In genomic region chr10:49817845-49818244, GRCh38 we compare ENCODE assay signal across 20 cellular contexts. TPM values are rescaled to one million over a fixed set of nuclear protein-coding genes. Genes with fewer than 3 reads are reported as not detected.
"Had no signal": no experiment of that assay in that cellular context is flagged by ENCODE, and none has a peak within 500 bp of the region (broad histone marks: within the 10 kb centered on the region; RNA-seq: fewer than 3 reads in every experiment).

No MANE protein-coding gene starts in this region.

- H3K27me3 ChIP-seq: brain microvascular endothelial cell, heart right ventricle, tibial artery had no signal

- H3K4me1 ChIP-seq: heart right ventricle, tibial artery had no signal

- FAIRE-seq: frontal cortex, islet of Langerhans, urothelium cell line had no signal

- ATAC-seq: activated T-cell treated with anti-CD3 and anti-CD28 coated beads, Interleukin-2, amount 50 U/mL, for 4 hours; heart right ventricle; naive thymus-derived CD4-positive, alpha-beta T cell; stimulated activated naive B cell treated with anti-CD40 and anti-IgM and Interleukin-4, amounts not matched to agents 10 μg/mL and 1 μg/mL and 100 μg/mL, for 72 hours had no signal

- H3K27ac ChIP-seq: brain microvascular endothelial cell, epithelial cell of prostate, heart right ventricle, tibial artery, WERI-Rb-1 had no signal

- H3K4me3 ChIP-seq: heart right ventricle, tibial artery had no signal

- H3K36me3 ChIP-seq: WERI-Rb-1 had no signal

- H3K9me3 ChIP-seq: tibial artery had no signal

- DNase-seq: activated CD4-positive, alpha-beta memory T cell treated with anti-CD3 and anti-CD28 coated beads, Interleukin-2, amount 10 ng/mL, durations not matched to agents 7 days and 5 days; activated CD4-positive, alpha-beta T cell treated with anti-CD3 and anti-CD28 coated beads for 4 hours; activated gamma-delta T cell treated with Interleukin-2 at 50 U/mL for 16 hours; activated T-cell treated with anti-CD3 and anti-CD28 coated beads, Interleukin-2, amount 50 U/mL, for 4 hours; amygdala; brain microvascular endothelial cell; cortex of kidney; effector memory CD4-positive, alpha-beta T cell; left colon; naive thymus-derived CD4-positive, alpha-beta T cell; stimulated activated CD4-positive, alpha-beta T cell treated with anti-CD3 and anti-CD28 coated beads, Interleukin-2, amount 100 ng/mL, for 48 hours; stimulated activated naive B cell treated with anti-CD40 and anti-IgM and Interleukin-4, amounts not matched to agents 10 μg/mL and 1 μg/mL and 100 μg/mL, for 72 hours; tibial artery; WERI-Rb-1 had no signal

RNA-seq across cellular contexts. Expression of gene OGDHL, which starts 55.7 kb away (rescaled TPM):
- total RNA-seq: activated CD4-positive, alpha-beta memory T cell treated with anti-CD3 and anti-CD28 coated beads, Interleukin-2, amount 10 ng/mL, durations not matched to agents 7 days and 5 days; mononuclear cell; naive thymus-derived CD4-positive, alpha-beta T cell had no signal
